Comparison of ENCODE assay signal across 9 cellular contexts in genomic region chr2:61179701-61180639, GRCh38. TPM values are rescaled to one million over a fixed set of nuclear protein-coding genes. Genes with fewer than 3 reads are reported as not detected.
DNase-seq lines count a peak whose midpoint lies in the region; ATAC-seq and TF ChIP-seq lines count a peak whose summit lies in the region.
"Had no signal": no experiment of that assay in that cellular context is flagged by ENCODE, and none has a peak within 500 bp of the region (broad histone marks: within the 10 kb centered on the region; RNA-seq: fewer than 3 reads in every experiment).

No MANE protein-coding gene starts in this region.

- H2AK5ac ChIP-seq in IMR-90 (ENCODE audit: low read depth, low read length): peak overlapping the region; percentile 76

- H2BK15ac ChIP-seq in IMR-90 (ENCODE audit: low read depth, low read length): peak overlapping the region; percentile 1; the same call in 1 of the 3 replicates

- TF ChIP-seq RAD21 in IMR-90 (IDR thresholded peaks at IDR 0.05; ENCODE audit: low read length): no peak

- CTCF ChIA-PET in IMR-90 (lab: Yijun Ruan, JAX): interaction anchor here (0.6 kb wide), 1 partner anchor 45 kb away, joined by 3 read pairs; no protein-coding TSS in a partner anchor

- H2BK20ac ChIP-seq in IMR-90 (ENCODE audit: low read depth, low read length): no peak overlapping the region

- H3K36me3 ChIP-seq in IMR-90 (ENCODE audit: control insufficient read depth, insufficient read depth, low read length) (peaks cover 42% of the 10 kb centered on the region), ascending aorta (peaks cover 20 to 37% of the 10 kb centered on the region in 2 donors), spleen (peaks cover 0 to 62% (median 47%) of the 10 kb centered on the region in 6 donors)

- H3K4me2 ChIP-seq in IMR-90 (ENCODE audit: low read depth, low read length): peak overlapping the region; percentile 70

- no peak overlapping the region for H3K4me3 ChIP-seq in IMR-90 (ENCODE audit: insufficient read depth, low read depth, low read length)
- peak overlapping the region; percentile 79 to 90 for H3K4me3 ChIP-seq in ascending aorta
- peak overlapping the region in 2 of 8 donors; percentile 83 to 85 for H3K4me3 ChIP-seq in spleen

- H3K4me1 ChIP-seq in IMR-90 (ENCODE audit: control insufficient read depth, insufficient read depth, low read length) (peaks cover 28% of the 10 kb centered on the region), ascending aorta (peaks cover 13 to 41% of the 10 kb centered on the region in 2 donors), spleen (peaks cover 26 to 79% (median 54%) of the 10 kb centered on the region in 6 donors)

- peak overlapping the region; percentile 86 for H3K23ac ChIP-seq in IMR-90 (ENCODE audit: low read depth, low read length)

- H2BK120ac ChIP-seq in IMR-90 (ENCODE audit: low read depth, low read length): peak overlapping the region; percentile 72

- peak; percentile 53 for ATAC-seq in IMR-90 (ENCODE audit: low read depth)
- ATAC-seq in GM18907 (IDR thresholded peaks at IDR 0.05; ENCODE audit: unreplicated experiment): no peak
- no peak for ATAC-seq in HG02973 (IDR thresholded peaks at IDR 0.05; ENCODE audit: unreplicated experiment)

- H4K8ac ChIP-seq in IMR-90 (ENCODE audit: low read depth in 2 of 2, low read length in 2 of 2): peak overlapping the region; percentile 2 to 27; a peak in 3 of 4 replicates

- H3K27me3 ChIP-seq in IMR-90 (ENCODE audit: control insufficient read depth, insufficient read depth, low read length) (no peaks in the 10 kb centered on the region), ascending aorta (no peaks in the 10 kb centered on the region), spleen (replicated peaks in 1 of 7) (no peaks in the 10 kb centered on the region)

- POLR2A ChIA-PET in IMR-90 (lab: Charles Lee; ENCODE audit: unreplicated experiment): interaction anchor here (0.5 kb wide), 1 partner anchor 327 kb away, joined by 3 read pairs; no protein-coding TSS in a partner anchor

- no TSS peak for BruUV-seq in IMR-90 (replicated peaks; lab: Mats Ljungman, UMichigan)

- H2AFZ ChIP-seq in IMR-90 (replicated peaks; ENCODE audit: low read length, poor library complexity): peak overlapping the region; percentile 80

- H3K27ac ChIP-seq in IMR-90 (ENCODE audit: insufficient read depth, low read length) (peak overlapping the region; percentile 61), ascending aorta (peak overlapping the region; percentile 98 to 99), spleen (peak overlapping the region in 5 of 8 donors; percentile 6 to 98 (median 22))
- H3K27ac ChIP-seq: VCaP had no signal

- peak overlapping the region; percentile 61 for H3K56ac ChIP-seq in IMR-90 (ENCODE audit: extremely low read depth, insufficient read depth, low read length)

- peak overlapping the region; percentile 97 for H2AK9ac ChIP-seq in IMR-90 (replicated peaks; ENCODE audit: low read depth, low read length, poor library complexity)

- DNase-seq in IMR-90 (peak; percentile 77), ascending aorta (ENCODE audit: low spot score in 2 of 2) (peak; percentile 28 to 86), hippocampal formation (lab: John Stamatoyannopoulos, UW) (peak; percentile 19 to 40), spleen (no peak), HT-29 (ENCODE audit: low spot score) (no peak), NCI-H187 treated with DMSO at 0.1 percent for 48 hours (lab: John Stamatoyannopoulos, UW) (no peak)

- peaks cover 43 to 70% of the 10 kb centered on the region in 2 experiments for H3K79me1 ChIP-seq in IMR-90 (ENCODE audit: low read depth in 1 of 2, low read length in 2 of 2)

- peak overlapping the region; percentile 61 for H2BK5ac ChIP-seq in IMR-90 (ENCODE audit: low read depth, low read length, poor library complexity, severe bottlenecking)

- H3K9me1 ChIP-seq in IMR-90 (ENCODE audit: insufficient read depth, low read length): peaks cover 33% of the 10 kb centered on the region

- intact Hi-C loops in IMR-90 (cut with micrococcal nuclease): no loop called here
- intact Hi-C loops in ascending aorta (cut with DNase I): loop anchor here (10.0 kb wide), 3 partner anchors 115 to 1325 kb away; partner anchors contain the start of genes B3GNT2, SANBR and TMEM17
- intact Hi-C loops in spleen (cut with DNase I; ENCODE audit: low total_unique reads): no loop called here

- TF ChIP-seq POLR2A in IMR-90 (IDR thresholded peaks at IDR 0.05; ENCODE audit: low read depth, low read length) (no peak), spleen (IDR thresholded peaks at IDR 0.05) (no peak)

- H3K18ac ChIP-seq in IMR-90 (ENCODE audit: low read depth, low read length): peak overlapping the region; percentile 38

- peaks cover 8% of the 10 kb centered on the region; the same call in 1 of the 2 replicates for H4K20me1 ChIP-seq in IMR-90 (ENCODE audit: insufficient read depth, low read length)

- TF ChIP-seq CTCF in IMR-90 (conservative IDR thresholded peaks at IDR 0.05; ENCODE audit: low read depth, low read length) (no peak), ascending aorta (IDR thresholded peaks at IDR 0.05) (no peak), spleen (IDR thresholded peaks at IDR 0.05 in 8 of 11, conservative IDR thresholded peaks at IDR 0.05 in 3 of 11) (no peak)

- H3K4ac ChIP-seq in IMR-90 (ENCODE audit: low read depth, low read length): peak overlapping the region; percentile 74

- H3K9ac ChIP-seq in IMR-90 (ENCODE audit: low read depth, low read length): peak overlapping the region; percentile 39

- dilution Hi-C loops in IMR-90 (cut with HindIII; ENCODE audit: low sequenced_read_pairs, unreplicated experiment): no loop called here

- in situ Hi-C loops in IMR-90 (cut with MboI; ENCODE audit: low sequenced_read_pairs): no loop called here

- peak overlapping the region; percentile 43 for H4K5ac ChIP-seq in IMR-90 (ENCODE audit: low read depth, low read length)

- peak overlapping the region; percentile 67 for H4K91ac ChIP-seq in IMR-90 (ENCODE audit: insufficient read depth, low read depth, low read length)

- 14% methylated on average over 4 of the region's 14 CpGs; no CpG with 5 or more reads in 1 of the 2 experiments for WGBS in IMR-90 (ENCODE audit: extremely low coverage in 2 of 2, insufficient read length in 1 of 2), 2 experiments
- 72 to 80% (median 77%) methylated on average over 14 of the region's 14 CpGs for WGBS in spleen, 5 donors

- H3K14ac ChIP-seq in IMR-90 (replicated peaks; ENCODE audit: low read depth, low read length): peak overlapping the region; percentile 39

- H3K9me3 ChIP-seq in IMR-90 (ENCODE audit: control insufficient read depth, insufficient read depth, low read length) (no peaks in the 10 kb centered on the region), ascending aorta (no peaks in the 10 kb centered on the region), spleen (no peaks in the 10 kb centered on the region)

TF ChIP-seq in IMR-90, 13 proteins besides CTCF, POLR2A, EP300 and RAD21:
- TF ChIP-seq FOS (IDR thresholded peaks at IDR 0.05; ENCODE audit: low read depth, low read length) (no peak), BHLHE40 (IDR thresholded peaks at IDR 0.05; ENCODE audit: low read depth, low read length) (no peak)
TF ChIP-seq in IMR-90: peak in this region for 0.

RNA-seq across cellular contexts. Expression of gene C2orf74, which starts 18.0 kb away (rescaled TPM):
- 8.4 and 10.3 TPM in 2 replicates for total RNA-seq in IMR-90 (2012; rRNA removed)
- 15.8 and 21.9 TPM in 2 replicates for polyA plus RNA-seq in IMR-90 (2012; rRNA removed)
- 6.4 and 7.5 TPM in 2 replicates for polyA plus RNA-seq in IMR-90 (2012; cell fraction: cytosol; rRNA removed)
- 1.9 and 4.9 TPM in 2 replicates for polyA plus RNA-seq in IMR-90 (2012; cell fraction: nucleus; rRNA removed; ENCODE audit: low replicate concordance)
- 7.2 TPM for total RNA-seq in ascending aorta
- total RNA-seq in spleen: 10 to 100 TPM in 6 of 7 donors, 1 to 10 TPM in 1; 9.4 to 34.9 (median 19.4) TPM
- 10 to 100 TPM; 20.5 to 36.7 (median 33.7) TPM for polyA plus RNA-seq in spleen
- total RNA-seq in HT-29 (2014; rRNA removed; shearing (Covaris generic)): not detected in 2 replicates

Comparison
In these comparisons a context has a peak if more than half of its experiments do, and no peak if none do; other contexts are left out.
1. DNase-seq: peak in IMR-90 (single experiment), ascending aorta (2 of 2) and hippocampal formation (2 of 2); none in spleen (single experiment), HT-29 (single experiment) and NCI-H187 treated with DMSO at 0.1 percent for 48 hours (single experiment).
2. H3K27ac ChIP-seq: peak in every context shown above with its lines; median percentile 98 in ascending aorta; 61 in IMR-90; 22 in spleen.